2 cellular contexts compared by ENCODE assay signal in the genomic region with DNA sequence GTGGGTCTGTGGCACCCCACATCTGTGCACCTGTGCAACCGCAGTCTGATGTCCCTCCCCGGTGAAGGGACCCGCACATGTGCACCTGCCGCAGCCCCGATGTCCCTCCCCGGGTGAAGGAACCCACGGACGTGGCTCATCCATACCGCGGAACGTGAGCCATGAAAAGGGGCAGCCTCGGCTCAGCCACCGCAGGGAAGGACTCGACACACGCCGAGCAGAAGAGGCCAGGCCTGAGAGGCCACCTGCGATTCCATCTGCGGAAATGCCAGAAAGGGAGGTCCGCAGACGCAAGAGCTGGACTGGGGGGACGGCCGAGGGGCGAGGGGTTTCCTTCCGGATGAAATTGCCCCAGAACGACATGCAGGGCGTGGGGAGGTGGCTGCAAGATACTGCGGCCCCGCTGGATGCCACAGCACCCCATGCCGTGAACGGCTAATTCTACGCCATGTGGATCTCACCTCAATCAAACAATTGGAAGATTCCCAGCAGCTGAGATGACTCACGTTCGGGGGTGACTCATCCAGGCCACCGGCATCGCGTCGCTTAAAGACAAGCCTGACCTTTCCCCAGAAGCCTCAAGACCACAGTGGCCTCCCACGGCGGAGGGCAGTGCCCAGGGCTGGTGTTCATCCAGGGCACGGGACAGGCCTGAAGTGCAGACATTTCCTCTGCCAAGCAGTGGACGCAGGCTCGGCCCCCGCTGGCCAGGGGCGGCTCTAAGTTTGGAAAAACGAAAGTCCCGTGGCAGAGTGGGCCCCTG.
TF ChIP-seq lines count a peak whose summit lies in the region.

No MANE protein-coding gene starts in this region.

TF ChIP-seq in HEK293, 187 proteins besides CTCF, POLR2A, EP300 and RAD21 (continued from another document and continues in another):
- TF ChIP-seq, protein P1, sequence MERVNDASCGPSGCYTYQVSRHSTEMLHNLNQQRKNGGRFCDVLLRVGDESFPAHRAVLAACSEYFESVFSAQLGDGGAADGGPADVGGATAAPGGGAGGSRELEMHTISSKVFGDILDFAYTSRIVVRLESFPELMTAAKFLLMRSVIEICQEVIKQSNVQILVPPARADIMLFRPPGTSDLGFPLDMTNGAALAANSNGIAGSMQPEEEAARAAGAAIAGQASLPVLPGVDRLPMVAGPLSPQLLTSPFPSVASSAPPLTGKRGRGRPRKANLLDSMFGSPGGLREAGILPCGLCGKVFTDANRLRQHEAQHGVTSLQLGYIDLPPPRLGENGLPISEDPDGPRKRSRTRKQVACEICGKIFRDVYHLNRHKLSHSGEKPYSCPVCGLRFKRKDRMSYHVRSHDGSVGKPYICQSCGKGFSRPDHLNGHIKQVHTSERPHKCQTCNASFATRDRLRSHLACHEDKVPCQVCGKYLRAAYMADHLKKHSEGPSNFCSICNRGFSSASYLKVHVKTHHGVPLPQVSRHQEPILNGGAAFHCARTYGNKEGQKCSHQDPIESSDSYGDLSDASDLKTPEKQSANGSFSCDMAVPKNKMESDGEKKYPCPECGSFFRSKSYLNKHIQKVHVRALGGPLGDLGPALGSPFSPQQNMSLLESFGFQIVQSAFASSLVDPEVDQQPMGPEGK (tag by site-specific recombination; IDR thresholded peaks at IDR 0.05): peak; percentile 20; the same call in 1 of the 2 replicates
- TF ChIP-seq ZNF658 (tag by site-specific recombination; IDR thresholded peaks at IDR 0.05) (0 out of 2 replicates have a peak, but pooled peaks have one; percentile 16), ZNF837 (tag by site-specific recombination; IDR thresholded peaks at IDR 0.05) (no peak), ZNF174 (tag by site-specific recombination; IDR thresholded peaks at IDR 0.05) (no peak), SP7 (tag by site-specific recombination; IDR thresholded peaks at IDR 0.05) (peak; percentile 84), ZNF629 (tag by site-specific recombination; IDR thresholded peaks at IDR 0.05) (peak; percentile 79), SCRT2 (tag by site-specific recombination; IDR thresholded peaks at IDR 0.05) (peak; percentile 49; the same call in 1 of the 2 replicates), ZNF324 (tag by site-specific recombination; IDR thresholded peaks at IDR 0.05) (peak; percentile 69; the same call in 1 of the 2 replicates), HOXA7 (CRISPR knock-in tag; IDR thresholded peaks at IDR 0.05; ENCODE audit: borderline replicate concordance) (no peak), ZBTB21 (tag by site-specific recombination; IDR thresholded peaks at IDR 0.05) (peak; percentile 56; the same call in 1 of the 2 replicates), IKZF3 (tag by site-specific recombination; IDR thresholded peaks at IDR 0.05) (0 out of 2 replicates have a peak, but pooled peaks have one; percentile 26), SETDB1 (IDR thresholded peaks at IDR 0.05; ENCODE audit: insufficient read length, low read length) (no peak), BCL11B (tag by site-specific recombination; IDR thresholded peaks at IDR 0.05; ENCODE audit: low read depth) (peak; percentile 17; the same call in 1 of the 2 replicates), ZNF791 (tag by site-specific recombination; IDR thresholded peaks at IDR 0.05) (no peak), ZNF366 (tag by site-specific recombination; conservative IDR thresholded peaks at IDR 0.05) (peak; percentile 31; the same call in 1 of the 2 replicates), ZNF561 (tag by site-specific recombination; IDR thresholded peaks at IDR 0.05; ENCODE audit: borderline replicate concordance) (no peak), ZBTB17 (tag by site-specific recombination; IDR thresholded peaks at IDR 0.05) (peak; percentile 37; the same call in 1 of the 2 replicates), ZNF768 (tag by site-specific recombination; IDR thresholded peaks at IDR 0.05) (no peak), KLF8 (tag by site-specific recombination; IDR thresholded peaks at IDR 0.05) (peak; percentile 48; the same call in 1 of the 2 replicates)
- TF ChIP-seq, protein P2, sequence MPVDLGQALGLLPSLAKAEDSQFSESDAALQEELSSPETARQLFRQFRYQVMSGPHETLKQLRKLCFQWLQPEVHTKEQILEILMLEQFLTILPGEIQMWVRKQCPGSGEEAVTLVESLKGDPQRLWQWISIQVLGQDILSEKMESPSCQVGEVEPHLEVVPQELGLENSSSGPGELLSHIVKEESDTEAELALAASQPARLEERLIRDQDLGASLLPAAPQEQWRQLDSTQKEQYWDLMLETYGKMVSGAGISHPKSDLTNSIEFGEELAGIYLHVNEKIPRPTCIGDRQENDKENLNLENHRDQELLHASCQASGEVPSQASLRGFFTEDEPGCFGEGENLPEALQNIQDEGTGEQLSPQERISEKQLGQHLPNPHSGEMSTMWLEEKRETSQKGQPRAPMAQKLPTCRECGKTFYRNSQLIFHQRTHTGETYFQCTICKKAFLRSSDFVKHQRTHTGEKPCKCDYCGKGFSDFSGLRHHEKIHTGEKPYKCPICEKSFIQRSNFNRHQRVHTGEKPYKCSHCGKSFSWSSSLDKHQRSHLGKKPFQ (tag by site-specific recombination; IDR thresholded peaks at IDR 0.05): no peak
- TF ChIP-seq, protein P3, sequence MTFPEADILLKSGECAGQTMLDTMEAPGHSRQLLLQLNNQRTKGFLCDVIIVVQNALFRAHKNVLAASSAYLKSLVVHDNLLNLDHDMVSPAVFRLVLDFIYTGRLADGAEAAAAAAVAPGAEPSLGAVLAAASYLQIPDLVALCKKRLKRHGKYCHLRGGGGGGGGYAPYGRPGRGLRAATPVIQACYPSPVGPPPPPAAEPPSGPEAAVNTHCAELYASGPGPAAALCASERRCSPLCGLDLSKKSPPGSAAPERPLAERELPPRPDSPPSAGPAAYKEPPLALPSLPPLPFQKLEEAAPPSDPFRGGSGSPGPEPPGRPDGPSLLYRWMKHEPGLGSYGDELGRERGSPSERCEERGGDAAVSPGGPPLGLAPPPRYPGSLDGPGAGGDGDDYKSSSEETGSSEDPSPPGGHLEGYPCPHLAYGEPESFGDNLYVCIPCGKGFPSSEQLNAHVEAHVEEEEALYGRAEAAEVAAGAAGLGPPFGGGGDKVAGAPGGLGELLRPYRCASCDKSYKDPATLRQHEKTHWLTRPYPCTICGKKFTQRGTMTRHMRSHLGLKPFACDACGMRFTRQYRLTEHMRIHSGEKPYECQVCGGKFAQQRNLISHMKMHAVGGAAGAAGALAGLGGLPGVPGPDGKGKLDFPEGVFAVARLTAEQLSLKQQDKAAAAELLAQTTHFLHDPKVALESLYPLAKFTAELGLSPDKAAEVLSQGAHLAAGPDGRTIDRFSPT (tag by site-specific recombination; IDR thresholded peaks at IDR 0.05): peak; percentile 99
- TF ChIP-seq, protein P4, sequence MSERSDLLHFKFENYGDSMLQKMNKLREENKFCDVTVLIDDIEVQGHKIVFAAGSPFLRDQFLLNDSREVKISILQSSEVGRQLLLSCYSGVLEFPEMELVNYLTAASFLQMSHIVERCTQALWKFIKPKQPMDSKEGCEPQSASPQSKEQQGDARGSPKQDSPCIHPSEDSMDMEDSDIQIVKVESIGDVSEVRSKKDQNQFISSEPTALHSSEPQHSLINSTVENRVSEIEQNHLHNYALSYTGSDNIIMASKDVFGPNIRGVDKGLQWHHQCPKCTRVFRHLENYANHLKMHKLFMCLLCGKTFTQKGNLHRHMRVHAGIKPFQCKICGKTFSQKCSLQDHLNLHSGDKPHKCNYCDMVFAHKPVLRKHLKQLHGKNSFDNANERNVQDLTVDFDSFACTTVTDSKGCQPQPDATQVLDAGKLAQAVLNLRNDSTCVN (tag by site-specific recombination; optimal IDR thresholded peaks at IDR 0.05): no peak

TF ChIP-seq in GM23338, 12 proteins besides CTCF, POLR2A, EP300 and RAD21 (continued from another document):
- TF ChIP-seq, protein P5, sequence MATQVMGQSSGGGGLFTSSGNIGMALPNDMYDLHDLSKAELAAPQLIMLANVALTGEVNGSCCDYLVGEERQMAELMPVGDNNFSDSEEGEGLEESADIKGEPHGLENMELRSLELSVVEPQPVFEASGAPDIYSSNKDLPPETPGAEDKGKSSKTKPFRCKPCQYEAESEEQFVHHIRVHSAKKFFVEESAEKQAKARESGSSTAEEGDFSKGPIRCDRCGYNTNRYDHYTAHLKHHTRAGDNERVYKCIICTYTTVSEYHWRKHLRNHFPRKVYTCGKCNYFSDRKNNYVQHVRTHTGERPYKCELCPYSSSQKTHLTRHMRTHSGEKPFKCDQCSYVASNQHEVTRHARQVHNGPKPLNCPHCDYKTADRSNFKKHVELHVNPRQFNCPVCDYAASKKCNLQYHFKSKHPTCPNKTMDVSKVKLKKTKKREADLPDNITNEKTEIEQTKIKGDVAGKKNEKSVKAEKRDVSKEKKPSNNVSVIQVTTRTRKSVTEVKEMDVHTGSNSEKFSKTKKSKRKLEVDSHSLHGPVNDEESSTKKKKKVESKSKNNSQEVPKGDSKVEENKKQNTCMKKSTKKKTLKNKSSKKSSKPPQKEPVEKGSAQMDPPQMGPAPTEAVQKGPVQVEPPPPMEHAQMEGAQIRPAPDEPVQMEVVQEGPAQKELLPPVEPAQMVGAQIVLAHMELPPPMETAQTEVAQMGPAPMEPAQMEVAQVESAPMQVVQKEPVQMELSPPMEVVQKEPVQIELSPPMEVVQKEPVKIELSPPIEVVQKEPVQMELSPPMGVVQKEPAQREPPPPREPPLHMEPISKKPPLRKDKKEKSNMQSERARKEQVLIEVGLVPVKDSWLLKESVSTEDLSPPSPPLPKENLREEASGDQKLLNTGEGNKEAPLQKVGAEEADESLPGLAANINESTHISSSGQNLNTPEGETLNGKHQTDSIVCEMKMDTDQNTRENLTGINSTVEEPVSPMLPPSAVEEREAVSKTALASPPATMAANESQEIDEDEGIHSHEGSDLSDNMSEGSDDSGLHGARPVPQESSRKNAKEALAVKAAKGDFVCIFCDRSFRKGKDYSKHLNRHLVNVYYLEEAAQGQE (IDR thresholded peaks at IDR 0.05; ENCODE audit: unreplicated experiment): no peak
- TF ChIP-seq, protein P6, sequence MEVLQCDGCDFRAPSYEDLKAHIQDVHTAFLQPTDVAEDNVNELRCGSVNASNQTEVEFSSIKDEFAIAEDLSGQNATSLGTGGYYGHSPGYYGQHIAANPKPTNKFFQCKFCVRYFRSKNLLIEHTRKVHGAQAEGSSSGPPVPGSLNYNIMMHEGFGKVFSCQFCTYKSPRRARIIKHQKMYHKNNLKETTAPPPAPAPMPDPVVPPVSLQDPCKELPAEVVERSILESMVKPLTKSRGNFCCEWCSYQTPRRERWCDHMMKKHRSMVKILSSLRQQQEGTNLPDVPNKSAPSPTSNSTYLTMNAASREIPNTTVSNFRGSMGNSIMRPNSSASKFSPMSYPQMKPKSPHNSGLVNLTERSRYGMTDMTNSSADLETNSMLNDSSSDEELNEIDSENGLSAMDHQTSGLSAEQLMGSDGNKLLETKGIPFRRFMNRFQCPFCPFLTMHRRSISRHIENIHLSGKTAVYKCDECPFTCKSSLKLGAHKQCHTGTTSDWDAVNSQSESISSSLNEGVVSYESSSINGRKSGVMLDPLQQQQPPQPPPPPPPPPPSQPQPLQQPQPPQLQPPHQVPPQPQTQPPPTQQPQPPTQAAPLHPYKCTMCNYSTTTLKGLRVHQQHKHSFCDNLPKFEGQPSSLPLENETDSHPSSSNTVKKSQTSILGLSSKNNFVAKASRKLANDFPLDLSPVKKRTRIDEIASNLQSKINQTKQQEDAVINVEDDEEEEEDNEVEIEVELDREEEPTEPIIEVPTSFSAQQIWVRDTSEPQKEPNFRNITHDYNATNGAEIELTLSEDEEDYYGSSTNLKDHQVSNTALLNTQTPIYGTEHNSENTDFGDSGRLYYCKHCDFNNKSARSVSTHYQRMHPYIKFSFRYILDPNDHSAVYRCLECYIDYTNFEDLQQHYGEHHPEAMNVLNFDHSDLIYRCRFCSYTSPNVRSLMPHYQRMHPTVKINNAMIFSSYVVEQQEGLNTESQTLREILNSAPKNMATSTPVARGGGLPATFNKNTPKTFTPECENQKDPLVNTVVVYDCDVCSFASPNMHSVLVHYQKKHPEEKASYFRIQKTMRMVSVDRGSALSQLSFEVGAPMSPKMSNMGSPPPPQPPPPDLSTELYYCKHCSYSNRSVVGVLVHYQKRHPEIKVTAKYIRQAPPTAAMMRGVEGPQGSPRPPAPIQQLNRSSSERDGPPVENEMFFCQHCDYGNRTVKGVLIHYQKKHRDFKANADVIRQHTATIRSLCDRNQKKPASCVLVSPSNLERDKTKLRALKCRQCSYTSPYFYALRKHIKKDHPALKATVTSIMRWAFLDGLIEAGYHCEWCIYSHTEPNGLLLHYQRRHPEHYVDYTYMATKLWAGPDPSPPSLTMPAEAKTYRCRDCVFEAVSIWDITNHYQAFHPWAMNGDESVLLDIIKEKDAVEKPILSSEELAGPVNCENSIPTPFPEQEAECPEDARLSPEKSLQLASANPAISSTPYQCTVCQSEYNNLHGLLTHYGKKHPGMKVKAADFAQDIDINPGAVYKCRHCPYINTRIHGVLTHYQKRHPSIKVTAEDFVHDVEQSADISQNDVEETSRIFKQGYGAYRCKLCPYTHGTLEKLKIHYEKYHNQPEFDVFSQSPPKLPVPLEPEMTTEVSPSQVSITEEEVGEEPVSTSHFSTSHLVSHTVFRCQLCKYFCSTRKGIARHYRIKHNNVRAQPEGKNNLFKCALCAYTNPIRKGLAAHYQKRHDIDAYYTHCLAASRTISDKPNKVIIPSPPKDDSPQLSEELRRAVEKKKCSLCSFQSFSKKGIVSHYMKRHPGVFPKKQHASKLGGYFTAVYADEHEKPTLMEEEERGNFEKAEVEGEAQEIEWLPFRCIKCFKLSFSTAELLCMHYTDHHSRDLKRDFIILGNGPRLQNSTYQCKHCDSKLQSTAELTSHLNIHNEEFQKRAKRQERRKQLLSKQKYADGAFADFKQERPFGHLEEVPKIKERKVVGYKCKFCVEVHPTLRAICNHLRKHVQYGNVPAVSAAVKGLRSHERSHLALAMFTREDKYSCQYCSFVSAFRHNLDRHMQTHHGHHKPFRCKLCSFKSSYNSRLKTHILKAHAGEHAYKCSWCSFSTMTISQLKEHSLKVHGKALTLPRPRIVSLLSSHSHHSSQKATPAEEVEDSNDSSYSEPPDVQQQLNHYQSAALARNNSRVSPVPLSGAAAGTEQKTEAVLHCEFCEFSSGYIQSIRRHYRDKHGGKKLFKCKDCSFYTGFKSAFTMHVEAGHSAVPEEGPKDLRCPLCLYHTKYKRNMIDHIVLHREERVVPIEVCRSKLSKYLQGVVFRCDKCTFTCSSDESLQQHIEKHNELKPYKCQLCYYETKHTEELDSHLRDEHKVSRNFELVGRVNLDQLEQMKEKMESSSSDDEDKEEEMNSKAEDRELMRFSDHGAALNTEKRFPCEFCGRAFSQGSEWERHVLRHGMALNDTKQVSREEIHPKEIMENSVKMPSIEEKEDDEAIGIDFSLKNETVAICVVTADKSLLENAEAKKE (CRISPR knock-in tag; IDR thresholded peaks at IDR 0.05): no peak
- TF ChIP-seq POLR2AphosphoS5 (IDR thresholded peaks at IDR 0.05; ENCODE audit: low read depth) (no peak), JUNB (IDR thresholded peaks at IDR 0.05; ENCODE audit: unreplicated experiment) (no peak), CREB1 (CRISPR knock-in tag; IDR thresholded peaks at IDR 0.05; ENCODE audit: low read depth) (no peak), EZH2 (IDR thresholded peaks at IDR 0.05; ENCODE audit: low read depth, unreplicated experiment) (no peak), NANOG (IDR thresholded peaks at IDR 0.05; ENCODE audit: borderline replicate concordance) (no peak), EZH2phosphoT487 (IDR thresholded peaks at IDR 0.05; ENCODE audit: unreplicated experiment) (no peak)
- TF ChIP-seq, protein P7, sequence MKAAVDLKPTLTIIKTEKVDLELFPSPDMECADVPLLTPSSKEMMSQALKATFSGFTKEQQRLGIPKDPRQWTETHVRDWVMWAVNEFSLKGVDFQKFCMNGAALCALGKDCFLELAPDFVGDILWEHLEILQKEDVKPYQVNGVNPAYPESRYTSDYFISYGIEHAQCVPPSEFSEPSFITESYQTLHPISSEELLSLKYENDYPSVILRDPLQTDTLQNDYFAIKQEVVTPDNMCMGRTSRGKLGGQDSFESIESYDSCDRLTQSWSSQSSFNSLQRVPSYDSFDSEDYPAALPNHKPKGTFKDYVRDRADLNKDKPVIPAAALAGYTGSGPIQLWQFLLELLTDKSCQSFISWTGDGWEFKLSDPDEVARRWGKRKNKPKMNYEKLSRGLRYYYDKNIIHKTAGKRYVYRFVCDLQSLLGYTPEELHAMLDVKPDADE (IDR thresholded peaks at IDR 0.05): no peak
